ENCODE assay signal across 15 cellular contexts in the genomic region with DNA sequence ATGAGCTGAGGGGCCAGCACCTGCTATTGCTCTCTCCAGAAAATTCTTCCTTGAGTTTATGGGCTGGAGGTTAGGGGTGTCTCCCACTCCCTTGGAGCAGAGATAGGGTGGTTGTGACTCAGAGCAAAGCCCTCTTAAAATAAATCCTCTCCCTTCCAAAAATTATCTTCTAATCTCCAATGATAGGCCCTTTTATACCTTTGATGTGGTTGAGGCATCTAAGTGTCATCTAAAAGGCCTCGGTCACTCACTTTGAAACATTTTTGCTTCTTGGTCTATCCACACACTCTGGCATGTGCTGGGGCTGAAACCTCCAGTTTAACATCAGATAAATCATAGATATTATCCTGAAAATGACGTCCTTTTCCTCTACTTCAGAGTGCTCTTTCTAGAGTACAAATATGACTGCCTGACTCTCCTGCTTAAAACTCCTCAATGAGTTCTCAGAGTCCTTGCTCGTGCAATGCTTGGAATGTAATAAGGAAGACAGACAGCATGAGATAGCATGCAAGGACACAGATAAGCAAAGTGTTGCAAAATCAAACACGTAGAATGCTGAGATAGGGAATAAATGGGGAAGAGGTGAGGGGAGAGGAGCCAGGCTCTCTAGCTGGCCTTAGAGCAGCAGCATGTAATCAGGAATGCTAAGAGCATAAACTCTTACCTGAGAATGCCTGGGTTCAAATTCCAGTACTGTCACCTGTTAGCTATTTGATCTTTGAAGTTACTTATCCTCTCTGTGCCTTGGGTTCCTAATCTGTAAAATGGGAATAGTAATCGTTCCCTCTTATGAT.
DNase-seq lines count a peak whose midpoint lies in the region; ATAC-seq and TF ChIP-seq lines count a peak whose summit lies in the region.
"Had no signal": no experiment of that assay in that cellular context is flagged by ENCODE, and none has a peak within 500 bp of the region (broad histone marks: within the 10 kb centered on the region; RNA-seq: fewer than 3 reads in every experiment).

No MANE protein-coding gene starts in this region.

- peak overlapping the region; percentile 87 for H3K27ac ChIP-seq in cardiac muscle cell
- peak overlapping the region in 1 of 2 donors; percentile 14 for H3K27ac ChIP-seq in right atrium auricular region
- H3K27ac ChIP-seq in lung (ENCODE audit: low read depth in 1 of 2, low read length in 1 of 2): no peak overlapping the region
- peak overlapping the region; percentile 37 to 50 for H3K27ac ChIP-seq in uterus
- H3K27ac ChIP-seq: SJCRH30, tibial nerve, WERI-Rb-1 had no signal

- intact Hi-C loops in uterus (cut with DNase I; ENCODE audit: low total_unique reads): no loop called here

- DNase-seq in cardiac muscle cell (ENCODE audit: low read depth in 1 of 2, low spot score in 1 of 2): peak; percentile 64 to 89
- DNase-seq in right atrium auricular region (ENCODE audit: low spot score): no peak
- peak; percentile 80 for DNase-seq in choroid plexus epithelial cell (ENCODE audit: low read depth)
- DNase-seq in lung (ENCODE audit: low spot score): no peak
- no peak for DNase-seq in uterus
- DNase-seq in NCI-H1105 treated with DMSO at 0.1 percent for 48 hours (lab: John Stamatoyannopoulos, UW): no peak
- DNase-seq in NCI-H82 (lab: John Stamatoyannopoulos, UW): no peak
- DNase-seq in NCI-H345 (lab: John Stamatoyannopoulos, UW): no peak
- DNase-seq: ACHN; dermis blood vessel endothelial cell; NCI-H1694; SJCRH30; stimulated activated CD4-positive, alpha-beta T cell treated with anti-CD3 and anti-CD28 coated beads, Interleukin-15, amount 100 ng/mL, for 24 hours; WERI-Rb-1 had no signal

- H3K4me3 ChIP-seq in cardiac muscle cell: no peak overlapping the region
- no peak overlapping the region for H3K4me3 ChIP-seq in right atrium auricular region
- H3K4me3 ChIP-seq in choroid plexus epithelial cell (ENCODE audit: low read depth, low read length): no peak overlapping the region
- no peak overlapping the region for H3K4me3 ChIP-seq in lung
- no peak overlapping the region for H3K4me3 ChIP-seq in uterus
- H3K4me3 ChIP-seq: SJCRH30, tibial nerve had no signal

- ATAC-seq in lung (ENCODE audit: insufficient read depth, low FRiP score): peak; percentile 60

- H3K27me3 ChIP-seq in cardiac muscle cell: no peaks in the 10 kb centered on the region
- H3K27me3 ChIP-seq in right atrium auricular region: no peaks in the 10 kb centered on the region
- no peaks in the 10 kb centered on the region for H3K27me3 ChIP-seq in lung (ENCODE audit: control insufficient read depth, insufficient read depth)
- H3K27me3 ChIP-seq in uterus: no peaks in the 10 kb centered on the region
- H3K27me3 ChIP-seq: SJCRH30, tibial nerve had no signal

- H3K4me1 ChIP-seq in cardiac muscle cell (ENCODE audit: low read depth): peaks cover 32% of the 10 kb centered on the region
- H3K4me1 ChIP-seq in right atrium auricular region: peaks cover 0 to 8% of the 10 kb centered on the region in 2 donors
- H3K4me1 ChIP-seq in lung (ENCODE audit: control insufficient read depth in 2 of 2, insufficient read depth in 2 of 2, low read length in 2 of 2): peaks cover 0 to 4% of the 10 kb centered on the region in 2 donors
- peaks cover 10 to 11% of the 10 kb centered on the region in 2 donors for H3K4me1 ChIP-seq in uterus

- TF ChIP-seq POLR2A in uterus (IDR thresholded peaks at IDR 0.05): no peak

- no peak for TF ChIP-seq CTCF in cardiac muscle cell (IDR thresholded peaks at IDR 0.05; ENCODE audit: low read depth, low read length)
- TF ChIP-seq CTCF in right atrium auricular region (IDR thresholded peaks at IDR 0.05): no peak
- TF ChIP-seq CTCF in choroid plexus epithelial cell (conservative IDR thresholded peaks at IDR 0.05; ENCODE audit: low read depth, low read length): no peak
- TF ChIP-seq CTCF in lung (IDR thresholded peaks at IDR 0.05; ENCODE audit: control extremely low read depth, extremely low read depth): no peak
- TF ChIP-seq CTCF in uterus (IDR thresholded peaks at IDR 0.05): no peak

- H3K36me3 ChIP-seq in cardiac muscle cell (no peaks in the 10 kb centered on the region), right atrium auricular region (no peaks in the 10 kb centered on the region), lung (ENCODE audit: control insufficient read depth in 2 of 2, insufficient read depth in 2 of 2, low read length in 2 of 2) (no peaks in the 10 kb centered on the region), uterus (no peaks in the 10 kb centered on the region)
- H3K36me3 ChIP-seq: SJCRH30, tibial nerve, WERI-Rb-1 had no signal

- WGBS in lung, 2 donors: 45 to 54% methylated on average over 5 of the region's 5 CpGs

- no peaks in the 10 kb centered on the region for H3K9me3 ChIP-seq in cardiac muscle cell (ENCODE audit: low read depth)
- H3K9me3 ChIP-seq in right atrium auricular region: no peaks in the 10 kb centered on the region
- no peaks in the 10 kb centered on the region for H3K9me3 ChIP-seq in lung (ENCODE audit: control insufficient read depth in 2 of 2, insufficient read depth in 1 of 2, low read length in 1 of 2)
- no peaks in the 10 kb centered on the region for H3K9me3 ChIP-seq in uterus
- H3K9me3 ChIP-seq: SJCRH30, tibial nerve had no signal

Comparison
In these comparisons a context has a peak if more than half of its experiments do, and no peak if none do; other contexts are left out.
1. DNase-seq: peak in cardiac muscle cell (2 of 2) and choroid plexus epithelial cell (single experiment); none in right atrium auricular region (single experiment), lung (single experiment), uterus (0 of 2), NCI-H1105 treated with DMSO at 0.1 percent for 48 hours (single experiment), NCI-H82 (single experiment) and NCI-H345 (single experiment).
2. H3K27ac ChIP-seq: peak in cardiac muscle cell (single experiment) and uterus (2 of 2); none in lung (0 of 2).